Comparison of ENCODE assay signal across 1 cellular context in genomic region chr1:151539321-151540020, GRCh38.
A peak's percentile ranks its signal among the peaks of the same experiment; 100 is the strongest.
TF ChIP-seq lines count a peak whose summit lies in the region.

No MANE protein-coding gene starts in this region.

TF ChIP-seq in H1, 55 proteins besides CTCF, POLR2A, EP300 and RAD21 (continued from another document):
- TF ChIP-seq ATF2 (IDR thresholded peaks at IDR 0.05; ENCODE audit: low read length) (0 out of 2 replicates have a peak, but pooled peaks have one; percentile 48), EZH2 (IDR thresholded peaks at IDR 0.05; ENCODE audit: low read depth, low read length, severe bottlenecking) (no peak), TAF7 (optimal IDR thresholded peaks at IDR 0.05; ENCODE audit: borderline replicate concordance, low read depth, low read length) (peak; percentile 40), SRF (IDR thresholded peaks at IDR 0.05; ENCODE audit: low read depth, low read length) (peak; percentile 98), SP2 (IDR thresholded peaks at IDR 0.05; ENCODE audit: low read length) (no peak)
